In genomic region chr6:33313709-33314514, GRCh38 we compare ENCODE assay signal across 1 cellular context.
TF ChIP-seq lines count a peak whose summit lies in the region.

TAPBP (minus strand) TSS chr6:33314078; CDS start chr6:33314041, 37 bp downstream.

TF ChIP-seq in HEK293, 187 proteins besides CTCF, POLR2A, EP300 and RAD21 (continued from another document and continues in another):
- TF ChIP-seq ZBTB48 (tag by site-specific recombination; IDR thresholded peaks at IDR 0.05) (peak; percentile 87), ZNF747 (tag by site-specific recombination; IDR thresholded peaks at IDR 0.05) (no peak), ZNF19 (tag by site-specific recombination; IDR thresholded peaks at IDR 0.05; ENCODE audit: low read depth) (no peak), ZNF558 (tag by site-specific recombination; IDR thresholded peaks at IDR 0.05) (no peak), ZBTB1 (tag by site-specific recombination; IDR thresholded peaks at IDR 0.05) (no peak), ZNF23 (tag by site-specific recombination; IDR thresholded peaks at IDR 0.05; ENCODE audit: borderline replicate concordance) (no peak), HOXD13 (CRISPR knock-in tag; IDR thresholded peaks at IDR 0.05; ENCODE audit: borderline replicate concordance) (no peak), KLF17 (tag by site-specific recombination; IDR thresholded peaks at IDR 0.05) (0 out of 2 replicates have a peak, but pooled peaks have one; percentile 9), ZNF24 (tag by site-specific recombination; IDR thresholded peaks at IDR 0.05) (no peak), ZNF791 (tag by site-specific recombination; IDR thresholded peaks at IDR 0.05) (no peak), BCL6B (tag by site-specific recombination; IDR thresholded peaks at IDR 0.05) (no peak), ZSCAN18 (tag by site-specific recombination; IDR thresholded peaks at IDR 0.05) (no peak), ZNF624 (tag by site-specific recombination; IDR thresholded peaks at IDR 0.05) (no peak), ZBTB26 (tag by site-specific recombination; optimal IDR thresholded peaks at IDR 0.05) (peak; percentile 47), ZNF211 (tag by site-specific recombination; IDR thresholded peaks at IDR 0.05; ENCODE audit: low read depth) (no peak), ZNF292 (tag by site-specific recombination; IDR thresholded peaks at IDR 0.05; ENCODE audit: borderline replicate concordance, low read depth) (no peak), ZNF391 (tag by site-specific recombination; IDR thresholded peaks at IDR 0.05; ENCODE audit: borderline replicate concordance, low read depth) (0 out of 2 replicates have a peak, but pooled peaks have one; percentile 12), GLI2 (tag by site-specific recombination; IDR thresholded peaks at IDR 0.05; ENCODE audit: borderline replicate concordance, low read depth) (no peak), ZNF488 (tag by site-specific recombination; IDR thresholded peaks at IDR 0.05) (no peak), ZNF280C (tag by site-specific recombination; IDR thresholded peaks at IDR 0.05) (no peak), ZNF404 (tag by site-specific recombination; IDR thresholded peaks at IDR 0.05) (no peak), ZNF548 (tag by site-specific recombination; IDR thresholded peaks at IDR 0.05) (no peak), ZNF629 (tag by site-specific recombination; IDR thresholded peaks at IDR 0.05) (0 out of 2 replicates have a peak, but pooled peaks have one; percentile 29), ZNF274 (IDR thresholded peaks at IDR 0.05; ENCODE audit: low read length) (no peak), ZNF274 (tag by site-specific recombination; IDR thresholded peaks at IDR 0.05; ENCODE audit: borderline replicate concordance) (no peak), ZNF677 (tag by site-specific recombination; IDR thresholded peaks at IDR 0.05) (no peak), HOXC10 (CRISPR knock-in tag; IDR thresholded peaks at IDR 0.05) (no peak), ZFP41 (tag by site-specific recombination; IDR thresholded peaks at IDR 0.05; ENCODE audit: borderline replicate concordance) (no peak), PRDM6 (tag by site-specific recombination; IDR thresholded peaks at IDR 0.05) (no peak), ZNF426 (tag by site-specific recombination; IDR thresholded peaks at IDR 0.05) (no peak), ZNF37A (tag by site-specific recombination; IDR thresholded peaks at IDR 0.05) (no peak), EGR2 (tag by site-specific recombination; IDR thresholded peaks at IDR 0.05; ENCODE audit: low read depth) (no peak; the same call in 1 of the 2 replicates), ZNF501 (tag by site-specific recombination; IDR thresholded peaks at IDR 0.05) (peak; percentile 75), KLF7 (tag by site-specific recombination; IDR thresholded peaks at IDR 0.05; ENCODE audit: borderline replicate concordance) (peak; percentile 3; the same call in 1 of the 2 replicates), ZNF48 (tag by site-specific recombination; IDR thresholded peaks at IDR 0.05) (no peak), ZNF398 (tag by site-specific recombination; IDR thresholded peaks at IDR 0.05) (no peak), ZNF561 (tag by site-specific recombination; IDR thresholded peaks at IDR 0.05; ENCODE audit: borderline replicate concordance) (no peak), ZNF837 (tag by site-specific recombination; IDR thresholded peaks at IDR 0.05) (no peak), ZNF132 (tag by site-specific recombination; IDR thresholded peaks at IDR 0.05; ENCODE audit: borderline replicate concordance) (no peak), ZXDB (tag by site-specific recombination; IDR thresholded peaks at IDR 0.05) (0 out of 2 replicates have a peak, but pooled peaks have one; percentile 35), ZNF521 (tag by site-specific recombination; IDR thresholded peaks at IDR 0.05) (no peak), GFI1B (tag by site-specific recombination; IDR thresholded peaks at IDR 0.05) (0 out of 2 replicates have a peak, but pooled peaks have one; percentile 8), ZNF311 (tag by site-specific recombination; IDR thresholded peaks at IDR 0.05; ENCODE audit: borderline replicate concordance) (no peak), PBX3 (CRISPR knock-in tag; IDR thresholded peaks at IDR 0.05) (no peak), ZNF157 (tag by site-specific recombination; IDR thresholded peaks at IDR 0.05) (no peak), ZNF555 (tag by site-specific recombination; conservative IDR thresholded peaks at IDR 0.05) (no peak), ZNF202 (tag by site-specific recombination; IDR thresholded peaks at IDR 0.05; ENCODE audit: borderline replicate concordance) (no peak), ZNF335 (tag by site-specific recombination; conservative IDR thresholded peaks at IDR 0.05) (peak; percentile 86), SP7 (tag by site-specific recombination; IDR thresholded peaks at IDR 0.05) (peak; percentile 13; the same call in 1 of the 2 replicates), OVOL3 (tag by site-specific recombination; IDR thresholded peaks at IDR 0.05) (no peak), ZNF324 (tag by site-specific recombination; IDR thresholded peaks at IDR 0.05) (no peak), KLF16 (tag by site-specific recombination; IDR thresholded peaks at IDR 0.05) (no peak), ZNF362 (tag by site-specific recombination; IDR thresholded peaks at IDR 0.05) (no peak), ZNF423 (tag by site-specific recombination; IDR thresholded peaks at IDR 0.05) (no peak), ZNF221 (tag by site-specific recombination; IDR thresholded peaks at IDR 0.05; ENCODE audit: borderline replicate concordance) (no peak), ZNF785 (tag by site-specific recombination; IDR thresholded peaks at IDR 0.05) (no peak), ZNF169 (tag by site-specific recombination; IDR thresholded peaks at IDR 0.05) (no peak)
